In the genomic region with DNA sequence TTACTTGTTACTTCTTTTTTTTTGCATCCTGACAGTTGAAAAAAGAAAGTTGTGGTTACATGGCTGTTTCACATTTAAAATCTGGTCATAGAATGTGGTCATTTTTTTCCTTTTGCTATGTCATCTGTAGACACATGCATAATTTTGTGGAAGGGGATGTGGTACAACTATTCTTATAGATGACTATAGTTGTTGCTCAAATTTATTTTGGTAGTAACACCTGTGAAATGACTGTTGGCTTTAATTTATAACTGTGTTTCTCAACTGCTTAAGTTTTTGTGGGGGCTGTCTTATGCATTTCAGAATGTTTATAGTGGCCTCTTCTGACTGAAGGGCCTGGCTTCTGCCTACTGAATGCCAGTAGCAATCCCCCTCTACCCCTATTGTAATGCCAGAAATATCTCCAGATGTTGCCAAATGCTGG, we compare ENCODE assay signal across 9 cellular contexts.
DNase-seq lines count a peak whose midpoint lies in the region; ATAC-seq lines count a peak whose summit lies in the region.
"Had no signal": no experiment of that assay in that cellular context is flagged by ENCODE, and none has a peak within 500 bp of the region (broad histone marks: within the 10 kb centered on the region; RNA-seq: fewer than 3 reads in every experiment).

No MANE protein-coding gene starts in this region.

- DNase-seq in effector memory CD8-positive, alpha-beta T cell, result no peak
- DNase-seq in NCI-H2107 (lab: John Stamatoyannopoulos, UW) (no peak), NCI-H226 (no peak)
- no peak for DNase-seq in stimulated activated CD4-positive, alpha-beta T cell treated with anti-CD3 and anti-CD28 coated beads, Interleukin-4, amount 100 ng/mL, for 1 hour
- DNase-seq: T-helper 9 cell had no signal

- ATAC-seq in GM18519 (IDR thresholded peaks at IDR 0.05; ENCODE audit: low FRiP score, unreplicated experiment) (peak; percentile 95), GM21717 (IDR thresholded peaks at IDR 0.05; ENCODE audit: unreplicated experiment) (peak; percentile 96), HG03575 (IDR thresholded peaks at IDR 0.05; ENCODE audit: extremely low read depth, insufficient number of reproducible peaks, low FRiP score, unreplicated experiment) (peak; percentile 90), esophagus mucosa (no peak)
- peak; percentile 97 for ATAC-seq in effector memory CD8-positive, alpha-beta T cell (replicated peaks)

- H3K4me3 Mint-ChIP-seq in effector memory CD8-positive, alpha-beta T cell, result peak overlapping the region in 1 of 2 donors; percentile 18

- H3K36me3 Mint-ChIP-seq in effector memory CD8-positive, alpha-beta T cell (ENCODE audit: insufficient read depth), result peaks cover 44% of the 10 kb centered on the region

- no peaks in the 10 kb centered on the region for H3K9me3 Mint-ChIP-seq in effector memory CD8-positive, alpha-beta T cell

- peak overlapping the region; percentile 66 to 84 for H3K27ac Mint-ChIP-seq in effector memory CD8-positive, alpha-beta T cell

- H3K4me1 Mint-ChIP-seq in effector memory CD8-positive, alpha-beta T cell (ENCODE audit: low read depth in 2 of 2), result peaks cover 9 to 18% of the 10 kb centered on the region in 2 donors

- H3K27me3 Mint-ChIP-seq in effector memory CD8-positive, alpha-beta T cell, result no peaks in the 10 kb centered on the region
